Comparison of ENCODE assay signal across 1 cellular context in the genomic region with DNA sequence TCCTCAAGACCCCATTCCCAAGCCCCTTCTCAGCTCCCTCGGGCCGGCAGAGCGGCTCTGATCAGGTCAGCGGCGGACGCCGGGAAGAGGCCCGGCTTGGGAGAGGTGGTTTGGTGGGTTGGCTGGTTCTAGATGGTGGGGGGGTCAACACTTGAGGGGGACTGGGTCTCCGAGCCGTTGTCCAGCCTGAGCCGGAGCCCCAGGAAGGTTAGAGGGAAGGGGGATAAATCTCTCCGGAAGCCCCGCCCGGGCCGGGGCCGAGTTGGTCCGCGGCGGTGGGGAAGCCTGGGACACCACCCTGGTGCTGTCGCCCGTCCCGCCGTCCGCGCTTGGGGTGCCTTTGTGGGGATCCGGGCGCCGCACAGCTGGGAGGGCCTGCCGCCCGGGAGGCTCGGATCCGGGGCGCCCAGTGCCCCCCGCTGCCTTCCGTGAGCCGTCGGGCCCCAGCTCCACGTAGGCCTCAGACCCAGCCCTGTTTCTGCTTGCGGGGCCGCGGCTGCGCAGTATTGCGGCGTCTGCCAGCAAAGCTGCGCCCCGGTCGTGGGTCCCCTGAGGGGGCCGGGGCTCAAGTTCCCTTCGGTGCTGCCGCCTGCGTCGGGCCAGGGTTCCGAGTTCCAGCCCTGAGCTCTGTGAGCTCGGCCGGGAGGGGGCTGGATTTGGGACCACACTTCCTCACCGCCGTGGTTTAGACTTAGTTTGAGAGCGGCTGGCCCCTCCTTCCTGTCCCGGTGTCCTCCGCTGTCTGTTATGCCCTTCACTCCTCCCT.
TF ChIP-seq lines count a peak whose summit lies in the region.

No MANE protein-coding gene starts in this region.

TF ChIP-seq in HepG2, 621 proteins besides CTCF, POLR2A, EP300 and RAD21 (continued from another document and continues in another):
- TF ChIP-seq, protein P1, sequence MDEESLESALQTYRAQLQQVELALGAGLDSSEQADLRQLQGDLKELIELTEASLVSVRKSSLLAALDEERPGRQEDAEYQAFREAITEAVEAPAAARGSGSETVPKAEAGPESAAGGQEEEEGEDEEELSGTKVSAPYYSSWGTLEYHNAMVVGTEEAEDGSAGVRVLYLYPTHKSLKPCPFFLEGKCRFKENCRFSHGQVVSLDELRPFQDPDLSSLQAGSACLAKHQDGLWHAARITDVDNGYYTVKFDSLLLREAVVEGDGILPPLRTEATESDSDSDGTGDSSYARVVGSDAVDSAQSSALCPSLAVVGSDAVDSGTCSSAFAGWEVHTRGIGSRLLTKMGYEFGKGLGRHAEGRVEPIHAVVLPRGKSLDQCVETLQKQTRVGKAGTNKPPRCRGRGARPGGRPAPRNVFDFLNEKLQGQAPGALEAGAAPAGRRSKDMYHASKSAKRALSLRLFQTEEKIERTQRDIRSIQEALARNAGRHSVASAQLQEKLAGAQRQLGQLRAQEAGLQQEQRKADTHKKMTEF (CRISPR knock-in tag; IDR thresholded peaks at IDR 0.05) = peak; percentile 61
- TF ChIP-seq, protein P2, sequence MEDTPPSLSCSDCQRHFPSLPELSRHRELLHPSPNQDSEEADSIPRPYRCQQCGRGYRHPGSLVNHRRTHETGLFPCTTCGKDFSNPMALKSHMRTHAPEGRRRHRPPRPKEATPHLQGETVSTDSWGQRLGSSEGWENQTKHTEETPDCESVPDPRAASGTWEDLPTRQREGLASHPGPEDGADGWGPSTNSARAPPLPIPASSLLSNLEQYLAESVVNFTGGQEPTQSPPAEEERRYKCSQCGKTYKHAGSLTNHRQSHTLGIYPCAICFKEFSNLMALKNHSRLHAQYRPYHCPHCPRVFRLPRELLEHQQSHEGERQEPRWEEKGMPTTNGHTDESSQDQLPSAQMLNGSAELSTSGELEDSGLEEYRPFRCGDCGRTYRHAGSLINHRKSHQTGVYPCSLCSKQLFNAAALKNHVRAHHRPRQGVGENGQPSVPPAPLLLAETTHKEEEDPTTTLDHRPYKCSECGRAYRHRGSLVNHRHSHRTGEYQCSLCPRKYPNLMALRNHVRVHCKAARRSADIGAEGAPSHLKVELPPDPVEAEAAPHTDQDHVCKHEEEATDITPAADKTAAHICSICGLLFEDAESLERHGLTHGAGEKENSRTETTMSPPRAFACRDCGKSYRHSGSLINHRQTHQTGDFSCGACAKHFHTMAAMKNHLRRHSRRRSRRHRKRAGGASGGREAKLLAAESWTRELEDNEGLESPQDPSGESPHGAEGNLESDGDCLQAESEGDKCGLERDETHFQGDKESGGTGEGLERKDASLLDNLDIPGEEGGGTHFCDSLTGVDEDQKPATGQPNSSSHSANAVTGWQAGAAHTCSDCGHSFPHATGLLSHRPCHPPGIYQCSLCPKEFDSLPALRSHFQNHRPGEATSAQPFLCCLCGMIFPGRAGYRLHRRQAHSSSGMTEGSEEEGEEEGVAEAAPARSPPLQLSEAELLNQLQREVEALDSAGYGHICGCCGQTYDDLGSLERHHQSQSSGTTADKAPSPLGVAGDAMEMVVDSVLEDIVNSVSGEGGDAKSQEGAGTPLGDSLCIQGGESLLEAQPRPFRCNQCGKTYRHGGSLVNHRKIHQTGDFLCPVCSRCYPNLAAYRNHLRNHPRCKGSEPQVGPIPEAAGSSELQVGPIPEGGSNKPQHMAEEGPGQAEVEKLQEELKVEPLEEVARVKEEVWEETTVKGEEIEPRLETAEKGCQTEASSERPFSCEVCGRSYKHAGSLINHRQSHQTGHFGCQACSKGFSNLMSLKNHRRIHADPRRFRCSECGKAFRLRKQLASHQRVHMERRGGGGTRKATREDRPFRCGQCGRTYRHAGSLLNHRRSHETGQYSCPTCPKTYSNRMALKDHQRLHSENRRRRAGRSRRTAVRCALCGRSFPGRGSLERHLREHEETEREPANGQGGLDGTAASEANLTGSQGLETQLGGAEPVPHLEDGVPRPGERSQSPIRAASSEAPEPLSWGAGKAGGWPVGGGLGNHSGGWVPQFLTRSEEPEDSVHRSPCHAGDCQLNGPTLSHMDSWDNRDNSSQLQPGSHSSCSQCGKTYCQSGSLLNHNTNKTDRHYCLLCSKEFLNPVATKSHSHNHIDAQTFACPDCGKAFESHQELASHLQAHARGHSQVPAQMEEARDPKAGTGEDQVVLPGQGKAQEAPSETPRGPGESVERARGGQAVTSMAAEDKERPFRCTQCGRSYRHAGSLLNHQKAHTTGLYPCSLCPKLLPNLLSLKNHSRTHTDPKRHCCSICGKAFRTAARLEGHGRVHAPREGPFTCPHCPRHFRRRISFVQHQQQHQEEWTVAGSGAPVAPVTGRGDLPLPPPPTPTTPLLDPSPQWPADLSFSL (CRISPR knock-in tag; IDR thresholded peaks at IDR 0.05) = peak; percentile 34; the same call in 1 of the 2 replicates
- TF ChIP-seq SP2 (CRISPR knock-in tag; IDR thresholded peaks at IDR 0.05) (no peak), YEATS2 (CRISPR knock-in tag; IDR thresholded peaks at IDR 0.05; ENCODE audit: borderline replicate concordance) (0 out of 2 replicates have a peak, but pooled peaks have one; percentile 15), PCBP1 (IDR thresholded peaks at IDR 0.05; ENCODE audit: borderline replicate concordance, low read depth, low read length) (no peak), ZNF350 (CRISPR knock-in tag; IDR thresholded peaks at IDR 0.05; ENCODE audit: borderline replicate concordance, low read depth) (peak; percentile 73; the same call in 1 of the 2 replicates), ZNF431 (CRISPR knock-in tag; IDR thresholded peaks at IDR 0.05; ENCODE audit: borderline replicate concordance, low read depth) (no peak), SRF (IDR thresholded peaks at IDR 0.05; ENCODE audit: low read depth, low read length) (no peak), ZNF761 (CRISPR knock-in tag; conservative IDR thresholded peaks at IDR 0.05) (no peak), KDM5A (IDR thresholded peaks at IDR 0.05; ENCODE audit: borderline replicate concordance, low read length) (peak; percentile 42; the same call in 1 of the 2 replicates), DMAP1 (CRISPR knock-in tag; IDR thresholded peaks at IDR 0.05) (no peak; the same call in 1 of the 2 replicates), SP4 (CRISPR knock-in tag; IDR thresholded peaks at IDR 0.05) (0 out of 2 replicates have a peak, but pooled peaks have one; percentile 32), ZNF674 (CRISPR knock-in tag; IDR thresholded peaks at IDR 0.05; ENCODE audit: low read depth) (no peak), ZFP82 (CRISPR knock-in tag; IDR thresholded peaks at IDR 0.05; ENCODE audit: borderline replicate concordance) (peak; percentile 88; the same call in 1 of the 2 replicates), KDM2A (CRISPR knock-in tag; IDR thresholded peaks at IDR 0.05; ENCODE audit: borderline replicate concordance, low read depth) (peak; percentile 64; the same call in 1 of the 2 replicates), KLF15 (CRISPR knock-in tag; IDR thresholded peaks at IDR 0.05; ENCODE audit: borderline replicate concordance) (peak; percentile 52; the same call in 1 of the 2 replicates), DNMT1 (CRISPR knock-in tag; IDR thresholded peaks at IDR 0.05) (no peak), PPARG (CRISPR knock-in tag; conservative IDR thresholded peaks at IDR 0.05) (no peak), ZSCAN30 (CRISPR knock-in tag; IDR thresholded peaks at IDR 0.05) (no peak), RBM39 (IDR thresholded peaks at IDR 0.05; ENCODE audit: low read depth, low read length, poor library complexity, severe bottlenecking) (no peak), MAF1 (CRISPR knock-in tag; IDR thresholded peaks at IDR 0.05; ENCODE audit: borderline replicate concordance) (peak; percentile 50; the same call in 1 of the 2 replicates), MAZ (IDR thresholded peaks at IDR 0.05; ENCODE audit: borderline replicate concordance, low read depth, low read length) (no peak), MAZ (CRISPR knock-in tag; IDR thresholded peaks at IDR 0.05; ENCODE audit: low read depth) (peak; percentile 60; the same call in 1 of the 2 replicates), EHMT2 (IDR thresholded peaks at IDR 0.05; ENCODE audit: borderline replicate concordance, low read depth, low read length) (no peak), SOX13 (IDR thresholded peaks at IDR 0.05) (0 out of 2 replicates have a peak, but pooled peaks have one; percentile 5), SOX13 (CRISPR knock-in tag; conservative IDR thresholded peaks at IDR 0.05 in 1 of 2, IDR thresholded peaks at IDR 0.05 in 1 of 2) (no peak), ZEB1 (IDR thresholded peaks at IDR 0.05; ENCODE audit: insufficient replicate concordance, low read depth) (peak; percentile 28), NFKBIZ (CRISPR knock-in tag; IDR thresholded peaks at IDR 0.05) (no peak), HMG20B (CRISPR knock-in tag; conservative IDR thresholded peaks at IDR 0.05) (no peak), ZNF430 (CRISPR knock-in tag; IDR thresholded peaks at IDR 0.05) (no peak; the same call in 1 of the 2 replicates), NCOA5 (CRISPR knock-in tag; IDR thresholded peaks at IDR 0.05) (0 out of 2 replicates have a peak, but pooled peaks have one; percentile 73), ZNF777 (CRISPR knock-in tag; IDR thresholded peaks at IDR 0.05) (peak; percentile 95)
- TF ChIP-seq, protein P3, sequence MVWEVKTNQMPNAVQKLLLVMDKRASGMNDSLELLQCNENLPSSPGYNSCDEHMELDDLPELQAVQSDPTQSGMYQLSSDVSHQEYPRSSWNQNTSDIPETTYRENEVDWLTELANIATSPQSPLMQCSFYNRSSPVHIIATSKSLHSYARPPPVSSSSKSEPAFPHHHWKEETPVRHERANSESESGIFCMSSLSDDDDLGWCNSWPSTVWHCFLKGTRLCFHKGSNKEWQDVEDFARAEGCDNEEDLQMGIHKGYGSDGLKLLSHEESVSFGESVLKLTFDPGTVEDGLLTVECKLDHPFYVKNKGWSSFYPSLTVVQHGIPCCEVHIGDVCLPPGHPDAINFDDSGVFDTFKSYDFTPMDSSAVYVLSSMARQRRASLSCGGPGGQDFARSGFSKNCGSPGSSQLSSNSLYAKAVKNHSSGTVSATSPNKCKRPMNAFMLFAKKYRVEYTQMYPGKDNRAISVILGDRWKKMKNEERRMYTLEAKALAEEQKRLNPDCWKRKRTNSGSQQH (CRISPR knock-in tag; IDR thresholded peaks at IDR 0.05; ENCODE audit: low read depth) = no peak; the same call in 1 of the 2 replicates
- TF ChIP-seq, protein P4, sequence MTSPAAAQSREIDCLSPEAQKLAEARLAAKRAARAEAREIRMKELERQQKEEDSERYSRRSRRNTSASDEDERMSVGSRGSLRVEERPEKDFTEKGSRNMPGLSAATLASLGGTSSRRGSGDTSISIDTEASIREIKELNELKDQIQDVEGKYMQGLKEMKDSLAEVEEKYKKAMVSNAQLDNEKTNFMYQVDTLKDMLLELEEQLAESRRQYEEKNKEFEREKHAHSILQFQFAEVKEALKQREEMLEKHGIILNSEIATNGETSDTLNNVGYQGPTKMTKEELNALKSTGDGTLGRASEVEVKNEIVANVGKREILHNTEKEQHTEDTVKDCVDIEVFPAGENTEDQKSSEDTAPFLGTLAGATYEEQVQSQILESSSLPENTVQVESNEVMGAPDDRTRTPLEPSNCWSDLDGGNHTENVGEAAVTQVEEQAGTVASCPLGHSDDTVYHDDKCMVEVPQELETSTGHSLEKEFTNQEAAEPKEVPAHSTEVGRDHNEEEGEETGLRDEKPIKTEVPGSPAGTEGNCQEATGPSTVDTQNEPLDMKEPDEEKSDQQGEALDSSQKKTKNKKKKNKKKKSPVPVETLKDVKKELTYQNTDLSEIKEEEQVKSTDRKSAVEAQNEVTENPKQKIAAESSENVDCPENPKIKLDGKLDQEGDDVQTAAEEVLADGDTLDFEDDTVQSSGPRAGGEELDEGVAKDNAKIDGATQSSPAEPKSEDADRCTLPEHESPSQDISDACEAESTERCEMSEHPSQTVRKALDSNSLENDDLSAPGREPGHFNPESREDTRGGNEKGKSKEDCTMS (CRISPR knock-in tag; conservative IDR thresholded peaks at IDR 0.05) = no peak
- TF ChIP-seq, protein P5, sequence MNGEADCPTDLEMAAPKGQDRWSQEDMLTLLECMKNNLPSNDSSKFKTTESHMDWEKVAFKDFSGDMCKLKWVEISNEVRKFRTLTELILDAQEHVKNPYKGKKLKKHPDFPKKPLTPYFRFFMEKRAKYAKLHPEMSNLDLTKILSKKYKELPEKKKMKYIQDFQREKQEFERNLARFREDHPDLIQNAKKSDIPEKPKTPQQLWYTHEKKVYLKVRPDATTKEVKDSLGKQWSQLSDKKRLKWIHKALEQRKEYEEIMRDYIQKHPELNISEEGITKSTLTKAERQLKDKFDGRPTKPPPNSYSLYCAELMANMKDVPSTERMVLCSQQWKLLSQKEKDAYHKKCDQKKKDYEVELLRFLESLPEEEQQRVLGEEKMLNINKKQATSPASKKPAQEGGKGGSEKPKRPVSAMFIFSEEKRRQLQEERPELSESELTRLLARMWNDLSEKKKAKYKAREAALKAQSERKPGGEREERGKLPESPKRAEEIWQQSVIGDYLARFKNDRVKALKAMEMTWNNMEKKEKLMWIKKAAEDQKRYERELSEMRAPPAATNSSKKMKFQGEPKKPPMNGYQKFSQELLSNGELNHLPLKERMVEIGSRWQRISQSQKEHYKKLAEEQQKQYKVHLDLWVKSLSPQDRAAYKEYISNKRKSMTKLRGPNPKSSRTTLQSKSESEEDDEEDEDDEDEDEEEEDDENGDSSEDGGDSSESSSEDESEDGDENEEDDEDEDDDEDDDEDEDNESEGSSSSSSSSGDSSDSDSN (CRISPR knock-in tag; IDR thresholded peaks at IDR 0.05) = peak; percentile 85; the same call in 1 of the 2 replicates
- TF ChIP-seq, protein P6, sequence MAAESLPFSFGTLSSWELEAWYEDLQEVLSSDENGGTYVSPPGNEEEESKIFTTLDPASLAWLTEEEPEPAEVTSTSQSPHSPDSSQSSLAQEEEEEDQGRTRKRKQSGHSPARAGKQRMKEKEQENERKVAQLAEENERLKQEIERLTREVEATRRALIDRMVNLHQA (CRISPR knock-in tag; IDR thresholded peaks at IDR 0.05) = no peak
- TF ChIP-seq, protein P7, sequence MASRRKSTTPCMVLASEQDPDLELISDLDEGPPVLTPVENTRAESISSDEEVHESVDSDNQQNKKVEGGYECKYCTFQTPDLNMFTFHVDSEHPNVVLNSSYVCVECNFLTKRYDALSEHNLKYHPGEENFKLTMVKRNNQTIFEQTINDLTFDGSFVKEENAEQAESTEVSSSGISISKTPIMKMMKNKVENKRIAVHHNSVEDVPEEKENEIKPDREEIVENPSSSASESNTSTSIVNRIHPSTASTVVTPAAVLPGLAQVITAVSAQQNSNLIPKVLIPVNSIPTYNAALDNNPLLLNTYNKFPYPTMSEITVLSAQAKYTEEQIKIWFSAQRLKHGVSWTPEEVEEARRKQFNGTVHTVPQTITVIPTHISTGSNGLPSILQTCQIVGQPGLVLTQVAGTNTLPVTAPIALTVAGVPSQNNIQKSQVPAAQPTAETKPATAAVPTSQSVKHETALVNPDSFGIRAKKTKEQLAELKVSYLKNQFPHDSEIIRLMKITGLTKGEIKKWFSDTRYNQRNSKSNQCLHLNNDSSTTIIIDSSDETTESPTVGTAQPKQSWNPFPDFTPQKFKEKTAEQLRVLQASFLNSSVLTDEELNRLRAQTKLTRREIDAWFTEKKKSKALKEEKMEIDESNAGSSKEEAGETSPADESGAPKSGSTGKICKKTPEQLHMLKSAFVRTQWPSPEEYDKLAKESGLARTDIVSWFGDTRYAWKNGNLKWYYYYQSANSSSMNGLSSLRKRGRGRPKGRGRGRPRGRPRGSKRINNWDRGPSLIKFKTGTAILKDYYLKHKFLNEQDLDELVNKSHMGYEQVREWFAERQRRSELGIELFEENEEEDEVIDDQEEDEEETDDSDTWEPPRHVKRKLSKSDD (CRISPR knock-in tag; IDR thresholded peaks at IDR 0.05; ENCODE audit: low read depth) = peak; percentile 1; the same call in 1 of the 2 replicates
